24 cellular contexts compared by ENCODE assay signal in the genomic region with DNA sequence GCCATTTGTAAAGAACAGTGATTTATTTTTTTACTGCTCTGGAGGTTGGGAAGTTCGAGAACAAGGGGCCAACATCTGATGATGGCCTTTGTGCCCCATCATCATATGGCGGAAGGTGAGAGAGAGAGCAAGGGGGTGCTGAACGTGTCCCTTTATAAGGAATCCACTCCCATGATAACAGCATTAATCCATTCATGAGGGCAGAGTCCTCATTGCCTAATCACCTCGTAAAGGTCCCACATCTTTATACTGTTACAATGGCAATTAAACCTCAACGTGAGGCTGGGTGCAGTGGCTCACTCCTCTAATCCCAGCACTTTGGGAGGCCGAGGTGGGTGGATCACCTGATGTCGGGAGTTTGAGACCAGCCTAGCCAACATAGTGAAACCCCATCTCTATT. TPM values are rescaled to one million over a fixed set of nuclear protein-coding genes. Genes with fewer than 3 reads are reported as not detected.
"Had no signal": no experiment of that assay in that cellular context is flagged by ENCODE, and none has a peak within 500 bp of the region (broad histone marks: within the 10 kb centered on the region; RNA-seq: fewer than 3 reads in every experiment).

No MANE protein-coding gene starts in this region.

- DNase-seq: colonic mucosa; cortex of kidney; effector CD8-positive, alpha-beta T cell; effector memory CD8-positive, alpha-beta T cell; endodermal cell; erythroblast; esophagus squamous epithelium; foreskin fibroblast; foreskin melanocyte; gastrocnemius medialis; glutamatergic neuron; head of caudate nucleus; heart right ventricle; hippocampal formation; islet precursor cell; kidney; kidney glomerular epithelial cell; left ventricle myocardium inferior; lower lobe of right lung; mesenchymal stem cell; naive thymus-derived CD4-positive, alpha-beta T cell had no signal

- H3K27me3 ChIP-seq: colonic mucosa, esophagus squamous epithelium, gastrocnemius medialis, heart right ventricle had no signal

- H3K4me3 ChIP-seq: colonic mucosa, esophagus squamous epithelium, gastrocnemius medialis, heart right ventricle, left ventricle myocardium inferior, lower lobe of right lung had no signal

- H3K9me3 ChIP-seq: colonic mucosa, esophagus squamous epithelium, gastrocnemius medialis, heart right ventricle, left ventricle myocardium inferior, lower lobe of right lung had no signal

- H3K36me3 ChIP-seq: colonic mucosa, gastrocnemius medialis, left ventricle myocardium inferior, lower lobe of right lung had no signal

- H3K4me1 ChIP-seq: colonic mucosa, heart right ventricle, left ventricle myocardium inferior had no signal

- H3K27ac ChIP-seq: colonic mucosa, epithelial cell of prostate, esophagus squamous epithelium, gastrocnemius medialis, heart right ventricle, left ventricle myocardium inferior, lower lobe of right lung had no signal

- ATAC-seq: effector memory CD8-positive, alpha-beta T cell; esophagus mucosa; gastrocnemius medialis; heart right ventricle; lower lobe of right lung; naive thymus-derived CD4-positive, alpha-beta T cell had no signal

RNA-seq across cellular contexts. Expression of gene IL12A, which starts 8.3 kb away (rescaled TPM):
- total RNA-seq: endodermal cell, gastrocnemius medialis, mesothelial cell of epicardium had no signal
